27 cellular contexts compared by ENCODE assay signal in genomic region chr11:131987703-131988102, GRCh38.
DNase-seq lines count a peak whose midpoint lies in the region; ATAC-seq, FAIRE-seq and TF ChIP-seq lines count a peak whose summit lies in the region.
"Had no signal": no experiment of that assay in that cellular context is flagged by ENCODE, and none has a peak within 500 bp of the region (broad histone marks: within the 10 kb centered on the region; RNA-seq: fewer than 3 reads in every experiment).

No MANE protein-coding gene starts in this region.

- no peak overlapping the region for H3K27ac ChIP-seq in keratinocyte (ENCODE audit: control insufficient read depth, insufficient read depth, low read length)
- H3K27ac ChIP-seq: GM23248, KMS-11 had no signal

- no peaks in the 10 kb centered on the region for H4K20me1 ChIP-seq in keratinocyte (ENCODE audit: control insufficient read depth, extremely low read depth, insufficient read depth, low read length)

- dilution Hi-C loops in keratinocyte (cut with MboI; ENCODE audit: extremely low pct_ligation_motif_present, low sequenced_read_pairs), result no loop called here

- ATAC-seq in GM21447 (IDR thresholded peaks at IDR 0.05; ENCODE audit: unreplicated experiment), result no peak
- ATAC-seq: Panc1 had no signal

- H3K9ac ChIP-seq in keratinocyte (ENCODE audit: control insufficient read depth, extremely low read depth, insufficient read depth, low read length), result no peak overlapping the region
- H3K9ac ChIP-seq: GM23248, KMS-11, SK-N-SH had no signal

- no peaks in the 10 kb centered on the region for H3K9me3 ChIP-seq in keratinocyte (ENCODE audit: control insufficient read depth, low read depth, low read length)
- H3K9me3 ChIP-seq: HAP-1, SK-N-SH had no signal

- no peaks in the 10 kb centered on the region for H3K9me1 ChIP-seq in keratinocyte (ENCODE audit: control insufficient read depth, extremely low read depth, insufficient read depth, low read length)

- TF ChIP-seq CTCF in bronchial epithelial cell (IDR thresholded peaks at IDR 0.05; ENCODE audit: insufficient read depth, low read length, severe bottlenecking) (no peak), keratinocyte (optimal IDR thresholded peaks at IDR 0.05 in 1 of 3, IDR thresholded peaks at IDR 0.05 in 1 of 3, conservative IDR thresholded peaks at IDR 0.05 in 1 of 3; ENCODE audit: extremely low read depth in 1 of 3, insufficient read depth in 2 of 3, low read length in 3 of 3) (no peak)

- H3K4me3 ChIP-seq in bronchial epithelial cell (ENCODE audit: low read depth, low read length) (no peak overlapping the region), keratinocyte (ENCODE audit: control insufficient read depth in 2 of 3, extremely low read depth in 1 of 3, insufficient read depth in 2 of 3, low read depth in 1 of 3, low read length in 3 of 3) (no peak overlapping the region)
- H3K4me3 ChIP-seq: GM23248, HAP-1 had no signal

- FAIRE-seq in bronchial epithelial cell (lab: Jason Lieb, UNC) (no peak), keratinocyte (lab: Jason Lieb, UNC) (peak; percentile 86)
- FAIRE-seq: D721Med, GM12892 had no signal

- no peak overlapping the region for H2AFZ ChIP-seq in keratinocyte (ENCODE audit: control insufficient read depth, low read length)
- H2AFZ ChIP-seq: GM23248 had no signal

- no peaks in the 10 kb centered on the region for H3K27me3 ChIP-seq in bronchial epithelial cell (ENCODE audit: control insufficient read depth, insufficient read depth, low read length)
- no peaks in the 10 kb centered on the region for H3K27me3 ChIP-seq in keratinocyte (ENCODE audit: control insufficient read depth, extremely low read depth, insufficient read depth, low read length)

- no peaks in the 10 kb centered on the region for H3K79me2 ChIP-seq in keratinocyte (ENCODE audit: control insufficient read depth, insufficient read depth, low read length)

- DNase-seq in COLO668 (lab: John Stamatoyannopoulos, UW; ENCODE audit: unreplicated experiment) (peak; percentile 21), HPDE6-E6E7 (ENCODE audit: extremely low spot score) (peak; percentile 13), bronchial epithelial cell (ENCODE audit: low read depth) (peak; percentile 84), keratinocyte (ENCODE audit: low read depth, low spot score) (no peak), cortex of kidney (lab: John Stamatoyannopoulos, UW) (no peak), GM03348 (ENCODE audit: low spot score) (no peak)
- no peak for DNase-seq in activated T-cell treated with anti-CD3 and anti-CD28 coated beads, Interleukin-2, amount 50 U/mL, for 48 hours
- DNase-seq: 8988T; ACHN; CD4-positive, CD25-positive, alpha-beta regulatory T cell; DMS79; EL; GF-D8; GM23248; HFFc6; MM.1S; NCI-H2029; NCI-H446; NCI-H524 treated with DMSO at 0.1 percent for 48 hours; SK-N-SH; SW 1271 had no signal

- no peaks in the 10 kb centered on the region for H3K36me3 ChIP-seq in bronchial epithelial cell (ENCODE audit: control insufficient read depth, insufficient read depth, low read length)
- no peaks in the 10 kb centered on the region for H3K36me3 ChIP-seq in keratinocyte (ENCODE audit: control insufficient read depth in 2 of 2, extremely low read depth in 1 of 2, insufficient read depth in 2 of 2, low read length in 2 of 2)
- H3K36me3 ChIP-seq: HAP-1 had no signal

- no peak overlapping the region for H3K4me2 ChIP-seq in keratinocyte (ENCODE audit: control insufficient read depth, extremely low read depth, insufficient read depth, low read depth, low read length)
- H3K4me2 ChIP-seq: KMS-11, SK-N-SH had no signal

- H3K4me1 ChIP-seq in keratinocyte (ENCODE audit: control insufficient read depth, extremely low read depth, insufficient read depth, low read length), result peaks cover 17% of the 10 kb centered on the region
- H3K4me1 ChIP-seq: HAP-1 had no signal

Comparison
In these comparisons a context has a peak if more than half of its experiments do, and no peak if none do; other contexts are left out.
1. DNase-seq: peak in COLO668 (single experiment), HPDE6-E6E7 (single experiment) and bronchial epithelial cell (single experiment); none in keratinocyte (single experiment), activated T-cell treated with anti-CD3 and anti-CD28 coated beads, Interleukin-2, amount 50 U/mL, for 48 hours (0 of 2), cortex of kidney (single experiment) and GM03348 (single experiment).